Comparison of ENCODE assay signal across 19 cellular contexts in genomic region chr20:14220986-14221385, GRCh38.
"Had no signal": no experiment of that assay in that cellular context is flagged by ENCODE, and none has a peak within 500 bp of the region (broad histone marks: within the 10 kb centered on the region; RNA-seq: fewer than 3 reads in every experiment).

No MANE protein-coding gene starts in this region.

- ATAC-seq: activated CD8-positive, alpha-beta T cell treated with anti-CD3 and anti-CD28 coated beads, Interleukin-2, amount 10 ng/mL, durations not matched to agents 7 days and 5 days; left lung; natural killer cell; stimulated activated naive B cell treated with anti-CD40 and anti-IgM and Interleukin-4, amounts not matched to agents 10 μg/mL and 1 μg/mL and 100 μg/mL, for 72 hours had no signal

- H3K4me3 ChIP-seq: left lung, lung, sigmoid colon, smooth muscle cell, thoracic aorta had no signal

- H3K27ac ChIP-seq: left lung, sigmoid colon, thoracic aorta had no signal

- H3K27me3 ChIP-seq: sigmoid colon had no signal

- H3K27me3 Mint-ChIP-seq: activated naive CD8-positive, alpha-beta T cell; stimulated activated naive B cell treated with anti-CD40 and anti-IgM and Interleukin-4, amounts not matched to agents 10 μg/mL and 1 μg/mL and 100 μg/mL, for 72 hours had no signal

- H3K9me3 Mint-ChIP-seq: stimulated activated naive B cell treated with anti-CD40 and anti-IgM and Interleukin-4, amounts not matched to agents 10 μg/mL and 1 μg/mL and 100 μg/mL, for 72 hours had no signal

- H3K9me3 ChIP-seq: sigmoid colon, thoracic aorta had no signal

- H3K4me3 Mint-ChIP-seq: activated CD8-positive, alpha-beta T cell treated with anti-CD3 and anti-CD28 coated beads, Interleukin-2, amount 10 ng/mL, durations not matched to agents 7 days and 5 days; activated naive CD8-positive, alpha-beta T cell; mesothelial cell of epicardium; natural killer cell; stimulated activated naive B cell treated with anti-CD40 and anti-IgM and Interleukin-4, amounts not matched to agents 10 μg/mL and 1 μg/mL and 100 μg/mL, for 72 hours had no signal

- DNase-seq: activated CD4-positive, alpha-beta T cell treated with anti-CD3 and anti-CD28 coated beads for 1 hour; activated CD4-positive, alpha-beta T cell treated with anti-CD3 and anti-CD28 coated beads, Interleukin-2, amount 50 U/mL, for 1 hour; activated CD8-positive, alpha-beta T cell treated with anti-CD3 and anti-CD28 coated beads, Interleukin-2, amount 10 ng/mL, durations not matched to agents 7 days and 5 days; cortex of kidney; erythroblast; foreskin fibroblast; kidney glomerular epithelial cell; natural killer cell; sigmoid colon; stimulated activated CD4-positive, alpha-beta T cell treated with anti-CD3 and anti-CD28 coated beads, Interleukin-2, amount 100 ng/mL, for 48 hours; stimulated activated CD8-positive, alpha-beta memory T cell treated with anti-CD3 and anti-CD28 coated beads, Interleukin-4, amount 100 ng/mL, for 48 hours; stimulated activated naive B cell treated with anti-CD40 and anti-IgM and Interleukin-4, amounts not matched to agents 10 μg/mL and 1 μg/mL and 100 μg/mL, for 72 hours; T-helper 1 cell had no signal

- H3K27ac Mint-ChIP-seq: activated CD8-positive, alpha-beta T cell treated with anti-CD3 and anti-CD28 coated beads, Interleukin-2, amount 10 ng/mL, durations not matched to agents 7 days and 5 days; activated naive CD8-positive, alpha-beta T cell; mesothelial cell of epicardium; natural killer cell; stimulated activated naive B cell treated with anti-CD40 and anti-IgM and Interleukin-4, amounts not matched to agents 10 μg/mL and 1 μg/mL and 100 μg/mL, for 72 hours had no signal

- H3K36me3 ChIP-seq: left lung, sigmoid colon, thoracic aorta had no signal

- H3K4me2 ChIP-seq: smooth muscle cell had no signal

- H3K4me1 ChIP-seq: left lung had no signal

- H3K4me1 Mint-ChIP-seq: natural killer cell; stimulated activated naive B cell treated with anti-CD40 and anti-IgM and Interleukin-4, amounts not matched to agents 10 μg/mL and 1 μg/mL and 100 μg/mL, for 72 hours had no signal

- H3K36me3 Mint-ChIP-seq: activated naive CD8-positive, alpha-beta T cell; stimulated activated naive B cell treated with anti-CD40 and anti-IgM and Interleukin-4, amounts not matched to agents 10 μg/mL and 1 μg/mL and 100 μg/mL, for 72 hours had no signal
